In genomic region chr5:78467140-78467539, GRCh38 we compare ENCODE assay signal across 13 cellular contexts.
A peak's percentile ranks its signal among the peaks of the same experiment; 100 is the strongest.
DNase-seq lines count a peak whose midpoint lies in the region; ATAC-seq, FAIRE-seq and TF ChIP-seq lines count a peak whose summit lies in the region.
"Had no signal": no experiment of that assay in that cellular context is flagged by ENCODE, and none has a peak within 500 bp of the region (broad histone marks: within the 10 kb centered on the region; RNA-seq: fewer than 3 reads in every experiment).

No MANE protein-coding gene starts in this region.

- H3K4me1 ChIP-seq in mucosa of descending colon (ENCODE audit: low read depth): no peaks in the 10 kb centered on the region
- H3K4me1 ChIP-seq: BE2C, BLaER1 had no signal

- FAIRE-seq in colon (lab: Jason Lieb, UNC) (peak; percentile 36), HTR-8/SVneo (lab: Jason Lieb, UNC) (no peak)
- FAIRE-seq: GM12891 had no signal

- H3K4me3 ChIP-seq in AG10803 (ENCODE audit: low read length): no peak overlapping the region
- H3K4me3 ChIP-seq in mucosa of descending colon: no peak overlapping the region
- H3K4me3 ChIP-seq: A549, BLaER1 had no signal

- DNase-seq in AG10803 (ENCODE audit: low read depth): no peak
- no peak for DNase-seq in mucosa of descending colon
- no peak for DNase-seq in HTR-8/SVneo (ENCODE audit: insufficient read length, low spot score)
- DNase-seq in DMS153 (lab: John Stamatoyannopoulos, UW): no peak
- DNase-seq: BE2C, C1 segment of cervical spinal cord, DMS 273 treated with DMSO at 0.1 percent for 48 hours, DMS79 treated with DMSO at 0.1 percent for 48 hours had no signal

- H3K36me3 ChIP-seq in mucosa of descending colon (ENCODE audit: low read depth): no peaks in the 10 kb centered on the region

- 0 out of 2 replicates have a peak, but pooled peaks have one; percentile 5 for TF ChIP-seq CTCF in AG10803 (conservative IDR thresholded peaks at IDR 0.05; ENCODE audit: low read length)
- no peak for TF ChIP-seq CTCF in mucosa of descending colon (IDR thresholded peaks at IDR 0.05)

- no peaks in the 10 kb centered on the region for H3K9me3 ChIP-seq in mucosa of descending colon
- H3K9me3 ChIP-seq: A549, BE2C, BLaER1 had no signal

- peak; percentile 80 for ATAC-seq in mucosa of descending colon
- ATAC-seq in GM21360 (IDR thresholded peaks at IDR 0.05; ENCODE audit: unreplicated experiment): no peak

- intact Hi-C loops in mucosa of descending colon (cut with DNase I, micrococcal nuclease): no loop called here
